In genomic region chr1:203306970-203307541, GRCh38 we compare ENCODE assay signal across 8 cellular contexts. TPM values are rescaled to one million over a fixed set of nuclear protein-coding genes. Genes with fewer than 3 reads are reported as not detected.
DNase-seq lines count a peak whose midpoint lies in the region; ATAC-seq, FAIRE-seq and TF ChIP-seq lines count a peak whose summit lies in the region.

No MANE protein-coding gene starts in this region.

- H3K4me3 ChIP-seq in esophagus (ENCODE audit: low read depth in 1 of 2, low read length in 2 of 2) (peak overlapping the region; percentile 64 to 93), neuronal stem cell (ENCODE audit: low read length in 2 of 2) (peak overlapping the region; percentile 89 to 98)

- H3K4me2 ChIP-seq in neuronal stem cell (ENCODE audit: insufficient read depth, low read length, poor library complexity, severe bottlenecking) = peak overlapping the region; percentile 74

- peak overlapping the region; percentile 16 for H2BK5ac ChIP-seq in neuronal stem cell (ENCODE audit: low read length)

- no peak overlapping the region for H2BK12ac ChIP-seq in neuronal stem cell (ENCODE audit: low read length)

- H3K4me1 ChIP-seq in esophagus (ENCODE audit: control insufficient read depth in 2 of 2, insufficient read depth in 2 of 2, low read length in 1 of 2) (peaks cover 4 to 5% of the 10 kb centered on the region in 2 donors), neuronal stem cell (ENCODE audit: control insufficient read depth in 2 of 2, insufficient read depth in 1 of 2, low read depth in 1 of 2, low read length in 2 of 2) (peaks cover 24 to 27% of the 10 kb centered on the region in 2 donors)

- H3K18ac ChIP-seq in neuronal stem cell (ENCODE audit: low read length) = peak overlapping the region; percentile 33

- no peak overlapping the region for H4K8ac ChIP-seq in neuronal stem cell (ENCODE audit: low read depth, low read length)

- no peak overlapping the region for H2AFZ ChIP-seq in neuronal stem cell (ENCODE audit: low read length)

- TF ChIP-seq POLR2A in GM12892 (IDR thresholded peaks at IDR 0.05; ENCODE audit: low read depth, low read length) = peak; percentile 62; the same call in 1 of the 2 replicates

- H3K27ac ChIP-seq in esophagus (ENCODE audit: low read depth in 2 of 2, low read length in 1 of 2) = peak overlapping the region; percentile 78 to 97
- no peak overlapping the region for H3K27ac ChIP-seq in neuronal stem cell (replicated peaks; ENCODE audit: low read length)

- H2BK120ac ChIP-seq in neuronal stem cell (ENCODE audit: low read depth, low read length) = no peak overlapping the region

- in situ Hi-C loops in KBM-7 (cut with MboI; ENCODE audit: low pct_unique_long_range_greater_than_20kb, low sequenced_read_pairs) = no loop called here

- no peak overlapping the region for H2BK15ac ChIP-seq in neuronal stem cell (ENCODE audit: low read length)

- peaks cover 19% of the 10 kb centered on the region for H3K79me1 ChIP-seq in neuronal stem cell (ENCODE audit: low read depth, low read length)

- ATAC-seq in HG03520 (IDR thresholded peaks at IDR 0.05; ENCODE audit: unreplicated experiment) (no peak), GM19023 (IDR thresholded peaks at IDR 0.05; ENCODE audit: unreplicated experiment) (no peak)

- 19 to 26% methylated on average over 21 of the region's 21 CpGs for WGBS in esophagus, 2 donors
- WGBS in neuronal stem cell (ENCODE audit: extremely low coverage in 2 of 2, insufficient read length in 2 of 2, insufficient replicate concordance in 1 of 2), 2 donors = no CpG with 5 or more reads among the region's 21 CpGs

- no peak for FAIRE-seq in GM12892 (lab: Jason Lieb, UNC)

- no peaks in the 10 kb centered on the region for H3K27me3 ChIP-seq in esophagus (ENCODE audit: control insufficient read depth in 1 of 2, insufficient read depth in 2 of 2, low read length in 2 of 2)
- H3K27me3 ChIP-seq in neuronal stem cell (ENCODE audit: control insufficient read depth in 3 of 3, insufficient read depth in 3 of 3, low read depth in 1 of 3, low read length in 3 of 3) = peaks cover 0 to 25% (median 10%) of the 10 kb centered on the region in 3 experiments

- H2AK5ac ChIP-seq in neuronal stem cell (ENCODE audit: low read depth, low read length) = peak overlapping the region; percentile 33

- H3K14ac ChIP-seq in neuronal stem cell (ENCODE audit: low read length) = peak overlapping the region; percentile 49

- DNase-seq in GM12892 (ENCODE audit: insufficient read length) (no peak), neuronal stem cell (ENCODE audit: low spot score) (no peak), KBM-7 (no peak)
- DNase-seq in activated CD4-positive, alpha-beta T cell treated with anti-CD3 and anti-CD28 coated beads, Interleukin-2, amount 50 U/mL, for 1 hour = peak; percentile 46
- DNase-seq in effector CD8-positive, alpha-beta T cell (lab: John Stamatoyannopoulos, UW) = no peak

- no peak overlapping the region for H3K23ac ChIP-seq in neuronal stem cell (ENCODE audit: low read depth, low read length, poor library complexity)

- H3K4ac ChIP-seq in neuronal stem cell (ENCODE audit: low read length) = no peak overlapping the region

- no peaks in the 10 kb centered on the region for H3K9me3 ChIP-seq in esophagus (ENCODE audit: control insufficient read depth in 2 of 2, insufficient read depth in 1 of 2, low read depth in 1 of 2, low read length in 1 of 2)
- no peaks in the 10 kb centered on the region for H3K9me3 ChIP-seq in neuronal stem cell (replicated peaks in 1 of 2; ENCODE audit: control insufficient read depth in 2 of 2, insufficient read depth in 1 of 2, low read depth in 1 of 2, low read length in 2 of 2)

- no peak overlapping the region for H4K91ac ChIP-seq in neuronal stem cell (ENCODE audit: low read depth, low read length, poor library complexity)

- H3K36me3 ChIP-seq in esophagus (ENCODE audit: control insufficient read depth in 2 of 2, insufficient read depth in 2 of 2, low read length in 1 of 2) (peaks cover 7 to 12% of the 10 kb centered on the region in 2 donors), neuronal stem cell (replicated peaks in 1 of 2; ENCODE audit: control insufficient read depth in 2 of 2, insufficient read depth in 2 of 2, low read length in 2 of 2) (peaks cover 10 to 38% of the 10 kb centered on the region in 2 donors)

- H3K9ac ChIP-seq in neuronal stem cell (ENCODE audit: low read depth, low read length, poor library complexity) = peak overlapping the region; percentile 37

RNA-seq across cellular contexts. Expression of gene BTG2, which starts 1.7 kb away (rescaled TPM):
- polyA plus RNA-seq in GM12892 (2012; ENCODE audit: missing spikeins) = 58.2 TPM
- 10 to 100 TPM in 1 of 2 donors, 1 to 10 TPM in 1; 9.4 to 27.3 TPM for polyA plus RNA-seq in esophagus
- 59.9 TPM for polyA plus RNA-seq in neuronal stem cell (2013, experiment 1 of 2)
- polyA plus RNA-seq in neuronal stem cell (2013, experiment 2 of 2) = 59.9 TPM

RNA-seq across cellular contexts. Expression of gene FMOD, which starts 43.9 kb away (rescaled TPM):
- polyA plus RNA-seq in GM12892 (2012; ENCODE audit: missing spikeins) = 0.13 TPM
- polyA plus RNA-seq in esophagus = 1 to 10 TPM; 1.7 to 4.4 TPM
- polyA plus RNA-seq in neuronal stem cell (2013, experiment 1 of 2) = 2.0 TPM
- 2.0 TPM for polyA plus RNA-seq in neuronal stem cell (2013, experiment 2 of 2)
